Comparison of ENCODE assay signal across 24 cellular contexts in the genomic region with DNA sequence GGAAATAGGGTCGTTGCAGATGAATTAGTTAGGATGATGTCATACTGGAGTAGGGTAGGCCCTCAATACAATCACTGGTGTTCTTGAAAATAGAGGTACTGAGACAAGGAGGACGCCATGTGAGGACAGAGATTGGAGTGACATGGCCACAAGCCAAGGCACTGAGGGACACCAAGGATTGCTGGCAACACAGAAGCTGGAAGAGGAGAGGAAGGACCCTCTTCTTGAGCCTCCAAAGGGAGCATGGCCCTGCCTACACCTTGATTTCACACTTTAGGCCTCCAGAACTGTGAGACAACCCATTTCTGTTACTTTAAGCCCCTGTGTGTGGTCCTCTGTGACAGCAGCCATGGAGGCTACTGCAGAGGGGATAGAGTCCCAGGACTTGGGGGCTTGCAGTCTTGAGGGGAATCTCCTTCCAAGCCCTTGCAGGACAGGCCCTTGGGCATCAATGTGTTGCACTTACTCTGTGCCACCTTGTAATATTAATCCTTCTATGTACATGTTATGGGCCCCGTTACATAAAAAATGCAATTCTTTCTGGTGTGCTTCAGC. TPM values are rescaled to one million over a fixed set of nuclear protein-coding genes. Genes with fewer than 3 reads are reported as not detected.
DNase-seq lines count a peak whose midpoint lies in the region; ATAC-seq and TF ChIP-seq lines count a peak whose summit lies in the region.
"Had no signal": no experiment of that assay in that cellular context is flagged by ENCODE, and none has a peak within 500 bp of the region (broad histone marks: within the 10 kb centered on the region; RNA-seq: fewer than 3 reads in every experiment).

No MANE protein-coding gene starts in this region.

- H2BK5ac ChIP-seq in H9 (ENCODE audit: insufficient read length, low read length) = no peak overlapping the region

- H4K8ac ChIP-seq in H9 (replicated peaks; ENCODE audit: insufficient read length, low read depth, low read length) = no peak overlapping the region

- ATAC-seq in activated CD8-positive, alpha-beta memory T cell treated with anti-CD3 and anti-CD28 coated beads, Interleukin-2, amount 10 ng/mL, durations not matched to agents 7 days and 5 days = no peak
- ATAC-seq: CD8-positive, alpha-beta T cell had no signal

- H3K9me3 ChIP-seq in H9 (ENCODE audit: control insufficient read depth, low read depth, low read length) (no peaks in the 10 kb centered on the region), esophagus muscularis mucosa (no peaks in the 10 kb centered on the region)

- no peaks in the 10 kb centered on the region for H3K79me1 ChIP-seq in H9 (ENCODE audit: insufficient read depth, low read depth, low read length, poor library complexity, severe bottlenecking)

- H3K18ac ChIP-seq in H9 (ENCODE audit: insufficient read length, low read depth, low read length) = no peak overlapping the region

- WGBS in H9 (ENCODE audit: extremely low coverage, insufficient read length, low lambda C conversion rate) = no CpG with 5 or more reads among the region's 3 CpGs
- WGBS in esophagus muscularis mucosa = 68% methylated on average over 3 of the region's 3 CpGs

- H3K23ac ChIP-seq in H9 (ENCODE audit: insufficient read length, low read depth, low read length) = no peak overlapping the region

- H3K36me3 ChIP-seq in esophagus muscularis mucosa = no peaks in the 10 kb centered on the region

- H3K4me1 ChIP-seq in H9 (ENCODE audit: insufficient read depth, low read length) = no peaks in the 10 kb centered on the region
- H3K4me1 ChIP-seq in esophagus muscularis mucosa = peaks cover 4 to 16% (median 12%) of the 10 kb centered on the region in 4 donors

- no peak overlapping the region for H3K9ac ChIP-seq in H9 (ENCODE audit: extremely low read depth, insufficient read length, low read length)

- H3K4me2 ChIP-seq in H9 (ENCODE audit: insufficient read depth, insufficient read length, low read length) = no peak overlapping the region

- H3K4me3 Mint-ChIP-seq in H9 (no peak overlapping the region), type B pancreatic cell (no peak overlapping the region), HFFc6 (no peak overlapping the region)
- H3K4me3 Mint-ChIP-seq in activated CD8-positive, alpha-beta memory T cell treated with anti-CD3 and anti-CD28 coated beads, Interleukin-2, amount 10 ng/mL, durations not matched to agents 7 days and 5 days = no peak overlapping the region
- H3K4me3 Mint-ChIP-seq: CD8-positive, alpha-beta T cell had no signal

- TF ChIP-seq CTCF in H9 (conservative IDR thresholded peaks at IDR 0.05) (no peak), esophagus muscularis mucosa (IDR thresholded peaks at IDR 0.05) (no peak), type B pancreatic cell (conservative IDR thresholded peaks at IDR 0.05) (no peak), HFFc6 (IDR thresholded peaks at IDR 0.05) (no peak)

- H2AK5ac ChIP-seq in H9 (ENCODE audit: insufficient read length, low read length) = no peak overlapping the region

- no peak overlapping the region for H2BK120ac ChIP-seq in H9 (ENCODE audit: low read depth, low read length, poor library complexity, severe bottlenecking)

- no peak overlapping the region; a peak in 1 of 7 replicates for H3K27ac Mint-ChIP-seq in H9
- no peak overlapping the region for H3K27ac Mint-ChIP-seq in activated CD8-positive, alpha-beta memory T cell treated with anti-CD3 and anti-CD28 coated beads, Interleukin-2, amount 10 ng/mL, durations not matched to agents 7 days and 5 days
- H3K27ac Mint-ChIP-seq in type B pancreatic cell = no peak overlapping the region
- no peak overlapping the region for H3K27ac Mint-ChIP-seq in HFFc6
- H3K27ac Mint-ChIP-seq: CD8-positive, alpha-beta T cell had no signal

- no peak overlapping the region for H3K4ac ChIP-seq in H9 (ENCODE audit: low read depth, low read length)

- TF ChIP-seq EP300 in esophagus muscularis mucosa (IDR thresholded peaks at IDR 0.05) = no peak

- H3K9me3 Mint-ChIP-seq in H9 (no peaks in the 10 kb centered on the region), type B pancreatic cell (no peaks in the 10 kb centered on the region), HFFc6 (no peaks in the 10 kb centered on the region)
- no peaks in the 10 kb centered on the region for H3K9me3 Mint-ChIP-seq in activated CD8-positive, alpha-beta memory T cell treated with anti-CD3 and anti-CD28 coated beads, Interleukin-2, amount 10 ng/mL, durations not matched to agents 7 days and 5 days (ENCODE audit: low read depth)
- H3K9me3 Mint-ChIP-seq: CD8-positive, alpha-beta T cell had no signal

- no peaks in the 10 kb centered on the region for H3K23me2 ChIP-seq in H9 (ENCODE audit: insufficient read length, low read depth, low read length, poor library complexity, severe bottlenecking)

- no peak overlapping the region for H3T11ph ChIP-seq in H9 (ENCODE audit: low read length)

- H4K5ac ChIP-seq in H9 (ENCODE audit: insufficient read length, low read depth, low read length) = no peak overlapping the region

- H2BK15ac ChIP-seq in H9 (ENCODE audit: low read depth, low read length) = no peak overlapping the region

- DNase-seq in H9 = peak; percentile 7
- peak; percentile 36 for DNase-seq in activated CD8-positive, alpha-beta memory T cell treated with anti-CD3 and anti-CD28 coated beads, Interleukin-2, amount 10 ng/mL, durations not matched to agents 7 days and 5 days
- DNase-seq in esophagus muscularis mucosa (ENCODE audit: extremely low spot score) = peak; percentile 72
- DNase-seq in type B pancreatic cell (ENCODE audit: extremely low spot score, unreplicated experiment) = peak; percentile 40
- no peak for DNase-seq in NCI-H2196 treated with DMSO at 0.1 percent for 48 hours (lab: John Stamatoyannopoulos, UW; ENCODE audit: unreplicated experiment)
- no peak for DNase-seq in glomerular visceral epithelial cell (ENCODE audit: extremely low spot score)
- no peak for DNase-seq in HFFc6
- DNase-seq: C1 segment of cervical spinal cord, DND-41, KBM-7, MV-4-11, NCI-H1105, NCI-H1436 treated with DMSO at 0.1 percent for 48 hours, NCI-H1930, NCI-H2107, NCI-H446, NCI-H524 treated with DMSO at 0.1 percent for 48 hours, NCI-H774, SIG-M5 had no signal

- H3K4me1 Mint-ChIP-seq in H9 = peaks cover 4 to 7% of the 10 kb centered on the region in 2 experiments
- peaks cover 6% of the 10 kb centered on the region for H3K4me1 Mint-ChIP-seq in activated CD8-positive, alpha-beta memory T cell treated with anti-CD3 and anti-CD28 coated beads, Interleukin-2, amount 10 ng/mL, durations not matched to agents 7 days and 5 days
- H3K4me1 Mint-ChIP-seq in type B pancreatic cell (ENCODE audit: unreplicated experiment) = no peaks in the 10 kb centered on the region
- H3K4me1 Mint-ChIP-seq in HFFc6 (ENCODE audit: low read depth) = no peaks in the 10 kb centered on the region

- H3K27me3 ChIP-seq in H9 (ENCODE audit: insufficient read depth, low read length) (no peaks in the 10 kb centered on the region), esophagus muscularis mucosa (peaks cover 0 to 20% (median 2%) of the 10 kb centered on the region in 4 donors)

- no peak overlapping the region for H4K91ac ChIP-seq in H9 (ENCODE audit: insufficient read length, low read depth, low read length)

- H3K4me3 ChIP-seq in esophagus muscularis mucosa = no peak overlapping the region
- H3K4me3 ChIP-seq: SK-N-MC had no signal

- no peak overlapping the region for H3K56ac ChIP-seq in H9 (ENCODE audit: insufficient read length, low read depth, low read length)

- CTCF ChIA-PET in activated CD8-positive, alpha-beta memory T cell treated with anti-CD3 and anti-CD28 coated beads, Interleukin-2, amount 10 ng/mL, durations not matched to agents 7 days and 5 days (lab: Charles Lee) = no interaction called here

- TF ChIP-seq POLR2A in esophagus muscularis mucosa (IDR thresholded peaks at IDR 0.05; ENCODE audit: low read depth) = no peak

- H2BK12ac ChIP-seq in H9 (ENCODE audit: insufficient read length, low read depth, low read length) = no peak overlapping the region

- no peak overlapping the region for H2BK20ac ChIP-seq in H9 (ENCODE audit: low read depth, low read length, poor library complexity, severe bottlenecking)

- H2AFZ ChIP-seq in H9 (ENCODE audit: low read length) = no peak overlapping the region

- no peaks in the 10 kb centered on the region for H3K79me2 ChIP-seq in H9 (ENCODE audit: insufficient read depth, low read length)

- H3K27me3 Mint-ChIP-seq in H9 (ENCODE audit: low read depth) (peaks cover 39% of the 10 kb centered on the region), type B pancreatic cell (peaks cover 13% of the 10 kb centered on the region), HFFc6 (ENCODE audit: insufficient read depth) (peaks cover 13% of the 10 kb centered on the region)
- peaks cover 40% of the 10 kb centered on the region for H3K27me3 Mint-ChIP-seq in activated CD8-positive, alpha-beta memory T cell treated with anti-CD3 and anti-CD28 coated beads, Interleukin-2, amount 10 ng/mL, durations not matched to agents 7 days and 5 days

- no peak overlapping the region; the same call in 1 of the 2 replicates for H3K14ac ChIP-seq in H9 (ENCODE audit: insufficient read depth, low read length)

- H4K20me1 ChIP-seq in H9 (ENCODE audit: control insufficient read depth, insufficient read depth, insufficient read length) = no peaks in the 10 kb centered on the region

- intact Hi-C loops in esophagus muscularis mucosa (cut with DNase I) = no loop called here

- no peaks in the 10 kb centered on the region for H3K36me3 Mint-ChIP-seq in H9 (ENCODE audit: insufficient read depth in 1 of 3, low read depth in 3 of 3)
- H3K36me3 Mint-ChIP-seq in activated CD8-positive, alpha-beta memory T cell treated with anti-CD3 and anti-CD28 coated beads, Interleukin-2, amount 10 ng/mL, durations not matched to agents 7 days and 5 days = no peaks in the 10 kb centered on the region
- H3K36me3 Mint-ChIP-seq in type B pancreatic cell = no peaks in the 10 kb centered on the region
- no peaks in the 10 kb centered on the region for H3K36me3 Mint-ChIP-seq in HFFc6 (ENCODE audit: low read depth)
- H3K36me3 Mint-ChIP-seq: CD8-positive, alpha-beta T cell had no signal

- no peak overlapping the region for H3K27ac ChIP-seq in H9 (ENCODE audit: insufficient read length, low read depth, low read length)
- H3K27ac ChIP-seq in esophagus muscularis mucosa (replicated peaks in 1 of 4) = no peak overlapping the region
- H3K27ac ChIP-seq: SK-N-MC had no signal

RNA-seq across cellular contexts. Expression of a gene that starts 3.7 kb away (rescaled TPM):
- total RNA-seq in H9 (2021) = 0.11 and 0.28 TPM in 2 replicates
- not detected for total RNA-seq in activated CD8-positive, alpha-beta memory T cell treated with anti-CD3 and anti-CD28 coated beads, Interleukin-2, amount 10 ng/mL, durations not matched to agents 7 days and 5 days
- under 1 TPM in 3 of 4 donors, not detected in 1; 0.23 to 0.45 (median 0.33) TPM for total RNA-seq in esophagus muscularis mucosa
- total RNA-seq in type B pancreatic cell (ENCODE audit: low replicate concordance) = 21.4 and 26.2 TPM in 2 replicates
- total RNA-seq in HFFc6 (2021; fragmentation: NEBNext Ultra II Directional; extraction: Animal tissue kit (Norgen Biotek cat#: 25700)) = not detected
- total RNA-seq: A673; CD8-positive, alpha-beta T cell; LHCN-M2 had no signal

RNA-seq across cellular contexts. Expression of a gene that starts 48.1 kb away (rescaled TPM):
- not detected in 2 replicates for total RNA-seq in H9 (2021)
- not detected for total RNA-seq in activated CD8-positive, alpha-beta memory T cell treated with anti-CD3 and anti-CD28 coated beads, Interleukin-2, amount 10 ng/mL, durations not matched to agents 7 days and 5 days
- total RNA-seq in esophagus muscularis mucosa = 10 to 100 TPM; 11.6 to 47.7 (median 35.5) TPM
- total RNA-seq in type B pancreatic cell (ENCODE audit: low replicate concordance) = 90.1 and 106 TPM in 2 replicates
- not detected for total RNA-seq in HFFc6 (2021; fragmentation: NEBNext Ultra II Directional; extraction: Animal tissue kit (Norgen Biotek cat#: 25700))
- total RNA-seq: LHCN-M2, MCF 10A had no signal

RNA-seq across cellular contexts. Expression of a gene that starts 48.5 kb away (rescaled TPM):
- 0.26 and 0.85 TPM in 2 replicates for total RNA-seq in H9 (2021)
- total RNA-seq in activated CD8-positive, alpha-beta memory T cell treated with anti-CD3 and anti-CD28 coated beads, Interleukin-2, amount 10 ng/mL, durations not matched to agents 7 days and 5 days = not detected
- 10 to 100 TPM; 19.5 to 58.2 (median 54.1) TPM for total RNA-seq in esophagus muscularis mucosa
- total RNA-seq in type B pancreatic cell (ENCODE audit: low replicate concordance) = 72.9 and 98.5 TPM in 2 replicates
- not detected for total RNA-seq in HFFc6 (2021; fragmentation: NEBNext Ultra II Directional; extraction: Animal tissue kit (Norgen Biotek cat#: 25700))
- total RNA-seq: CD8-positive, alpha-beta T cell; LHCN-M2 had no signal

Comparison
In these comparisons a context has a peak if more than half of its experiments do, and no peak if none do; other contexts are left out.
1. DNase-seq: peak in H9 (single experiment), activated CD8-positive, alpha-beta memory T cell treated with anti-CD3 and anti-CD28 coated beads, Interleukin-2, amount 10 ng/mL, durations not matched to agents 7 days and 5 days (single experiment), esophagus muscularis mucosa (single experiment) and type B pancreatic cell (single experiment); none in NCI-H2196 treated with DMSO at 0.1 percent for 48 hours (single experiment), glomerular visceral epithelial cell (single experiment) and HFFc6 (single experiment).
2. RNA of a gene that starts 3.7 kb away (total RNA-seq): 21.4 to 26.2 TPM in type B pancreatic cell; 0.23 to 0.45 TPM in esophagus muscularis mucosa, 0.11 to 0.28 TPM in H9, not detected in activated CD8-positive, alpha-beta memory T cell treated with anti-CD3 and anti-CD28 coated beads, Interleukin-2, amount 10 ng/mL, durations not matched to agents 7 days and 5 days and not detected in HFFc6; every median in the first group is over 10 times any median in the second.
3. RNA of a gene that starts 48.1 kb away (total RNA-seq): 90.1 to 106 TPM in type B pancreatic cell and 11.6 to 47.7 TPM in esophagus muscularis mucosa; not detected in activated CD8-positive, alpha-beta memory T cell treated with anti-CD3 and anti-CD28 coated beads, Interleukin-2, amount 10 ng/mL, durations not matched to agents 7 days and 5 days, not detected in H9 and not detected in HFFc6; every median in the first group is over 10 times any median in the second.
4. RNA of a gene that starts 48.5 kb away (total RNA-seq): 72.9 to 98.5 TPM in type B pancreatic cell and 19.5 to 58.2 TPM in esophagus muscularis mucosa; 0.26 to 0.85 TPM in H9, not detected in activated CD8-positive, alpha-beta memory T cell treated with anti-CD3 and anti-CD28 coated beads, Interleukin-2, amount 10 ng/mL, durations not matched to agents 7 days and 5 days and not detected in HFFc6; every median in the first group is over 10 times any median in the second.